10 cellular contexts compared by ENCODE assay signal in genomic region chr6:69974193-69974592, GRCh38.
A peak's percentile ranks its signal among the peaks of the same experiment; 100 is the strongest.
DNase-seq lines count a peak whose midpoint lies in the region; ATAC-seq, FAIRE-seq and TF ChIP-seq lines count a peak whose summit lies in the region.
"Had no signal": no experiment of that assay in that cellular context is flagged by ENCODE, and none has a peak within 500 bp of the region (broad histone marks: within the 10 kb centered on the region; RNA-seq: fewer than 3 reads in every experiment).

No MANE protein-coding gene starts in this region.

- peak; percentile 51; the same call in 1 of the 3 replicates for ATAC-seq in K562
- ATAC-seq in left lung, result peak; percentile 22

- H3K4me1 ChIP-seq in K562 (replicated peaks in 1 of 2; ENCODE audit: control insufficient read depth in 2 of 2, insufficient read depth in 2 of 2, low read length in 2 of 2) (no peaks in the 10 kb centered on the region), left lung (no peaks in the 10 kb centered on the region), ovary (ENCODE audit: insufficient read depth) (no peaks in the 10 kb centered on the region)
- H3K4me1 ChIP-seq: transverse colon had no signal

- TF ChIP-seq EP300 in K562 (IDR thresholded peaks at IDR 0.05; ENCODE audit: low read length), result no peak
- no peak for TF ChIP-seq EP300 in ovary (IDR thresholded peaks at IDR 0.05)

- POLR2A ChIA-PET in K562 (lab: Yijun Ruan, JAX), result interaction anchor here (0.6 kb wide), 1 partner anchor 509 kb away, joined by 3 read pairs; no protein-coding TSS in a partner anchor

- H3K79me2 ChIP-seq in K562 (ENCODE audit: control insufficient read depth, insufficient read depth, low read length), result no peaks in the 10 kb centered on the region

- TF ChIP-seq RAD21 in K562 (CRISPR knock-in tag; conservative IDR thresholded peaks at IDR 0.05 in 1 of 2, IDR thresholded peaks at IDR 0.05 in 1 of 2), result no peak

- no peaks in the 10 kb centered on the region for H4K20me1 ChIP-seq in K562 (replicated peaks; ENCODE audit: control insufficient read depth, insufficient read depth, low read length)

- H3K4me2 ChIP-seq in K562 (ENCODE audit: insufficient read depth, low read length), result no peak overlapping the region

- intact Hi-C loops in K562 (cut with micrococcal nuclease), result no loop called here
- intact Hi-C loops in left lung (cut with DNase I), result no loop called here
- intact Hi-C loops in ovary (cut with DNase I), result no loop called here

- H3K27ac ChIP-seq in K562 (ENCODE audit: extremely low read depth, low read depth, low read length) (no peak overlapping the region), left lung (no peak overlapping the region), WERI-Rb-1 (no peak overlapping the region), ovary (no peak overlapping the region)
- H3K27ac ChIP-seq: transverse colon had no signal

- H3K9me3 ChIP-seq in K562 (replicated peaks; ENCODE audit: control insufficient read depth, insufficient read depth, low read depth, low read length) (no peaks in the 10 kb centered on the region), left lung (no peaks in the 10 kb centered on the region), WERI-Rb-1 (ENCODE audit: severe bottlenecking) (no peaks in the 10 kb centered on the region), ovary (no peaks in the 10 kb centered on the region)
- H3K9me3 ChIP-seq: transverse colon had no signal

- H3K27me3 ChIP-seq in K562 (ENCODE audit: control insufficient read depth in 2 of 2, insufficient read depth in 2 of 2, low read length in 2 of 2), result no peaks in the 10 kb centered on the region
- H3K27me3 ChIP-seq in left lung, result no peaks in the 10 kb centered on the region
- no peaks in the 10 kb centered on the region for H3K27me3 ChIP-seq in WERI-Rb-1 (ENCODE audit: insufficient read depth, low read depth, severe bottlenecking)
- no peaks in the 10 kb centered on the region for H3K27me3 ChIP-seq in ovary
- H3K27me3 ChIP-seq: transverse colon had no signal

- BruUV-seq in K562 (replicated peaks; lab: Mats Ljungman, UMichigan), result no TSS peak

- 0% methylated on average over 2 of the region's 2 CpGs for whole genome bisulfite sequencing in K562 (ENCODE audit: insufficient coverage, low coverage, missing lambda C conversion rate)
- 15 to 32% (median 27%) methylated on average over 2 of the region's 2 CpGs for WGBS in ovary, 3 donors

- CTCF ChIA-PET in K562 (lab: Yijun Ruan, JAX; ENCODE audit: low intra/inter-chr PET ratio), result no interaction called here

- H2AFZ ChIP-seq in K562 (ENCODE audit: low read depth, low read length), result no peak overlapping the region

- no peaks in the 10 kb centered on the region for H3K9me1 ChIP-seq in K562 (ENCODE audit: control insufficient read depth, insufficient read depth, low read length)

- H3K36me3 ChIP-seq in K562 (ENCODE audit: control insufficient read depth, insufficient read depth, low read length), result no peaks in the 10 kb centered on the region
- no peaks in the 10 kb centered on the region for H3K36me3 ChIP-seq in left lung
- no peaks in the 10 kb centered on the region for H3K36me3 ChIP-seq in WERI-Rb-1
- no peaks in the 10 kb centered on the region for H3K36me3 ChIP-seq in ovary
- H3K36me3 ChIP-seq: transverse colon had no signal

- H3K9ac ChIP-seq in K562 (ENCODE audit: insufficient read depth in 1 of 2, low read depth in 2 of 2, low read length in 2 of 2), result no peak overlapping the region

- FAIRE-seq in GM19239 (lab: Jason Lieb, UNC) (peak; percentile 75), K562 (lab: Jason Lieb, UNC) (no peak)

- TF ChIP-seq POLR2A in K562 (conservative IDR thresholded peaks at IDR 0.05) (no peak), ovary (IDR thresholded peaks at IDR 0.05) (no peak)

- H3K4me3 ChIP-seq in K562 (no peak overlapping the region), left lung (no peak overlapping the region), WERI-Rb-1 (ENCODE audit: low read depth, low read length) (no peak overlapping the region), ovary (no peak overlapping the region)
- H3K4me3 ChIP-seq: transverse colon had no signal

- no peak for DNase-seq in GM19239 (ENCODE audit: insufficient read length, low spot score)
- DNase-seq in NCI-H446 (lab: John Stamatoyannopoulos, UW), result peak; percentile 45 to 88
- peak; percentile 11 to 38 (median 18) for DNase-seq in K562 (ENCODE audit: extremely low read depth in 1 of 4, low spot score in 3 of 4)
- DNase-seq in left lung, result no peak
- no peak for DNase-seq in activated CD8-positive, alpha-beta memory T cell treated with anti-CD3 and anti-CD28 coated beads, Interleukin-2, amount 50 U/mL, for 4 hours
- DNase-seq in WERI-Rb-1, result no peak
- no peak for DNase-seq in Ammon's horn (ENCODE audit: low spot score)
- no peak for DNase-seq in ovary
- DNase-seq: activated naive CD8-positive, alpha-beta T cell treated with anti-CD3 and anti-CD28 coated beads, Interleukin-2, amount 10 ng/mL, durations not matched to agents 7 days and 5 days; transverse colon had no signal

- TF ChIP-seq CTCF in K562 (IDR thresholded peaks at IDR 0.05 in 2 of 3, conservative IDR thresholded peaks at IDR 0.05 in 1 of 3; ENCODE audit: insufficient read depth in 2 of 3, low read depth in 1 of 3, low read length in 3 of 3) (no peak), left lung (IDR thresholded peaks at IDR 0.05) (no peak), WERI-Rb-1 (IDR thresholded peaks at IDR 0.05; ENCODE audit: low read depth, low read length) (no peak), ovary (IDR thresholded peaks at IDR 0.05) (no peak)

- in situ Hi-C loops in K562 (cut with MboI), result no loop called here

TF ChIP-seq in K562, 482 proteins besides CTCF, POLR2A, EP300 and RAD21:
- TF ChIP-seq CBFA2T2 (conservative IDR thresholded peaks at IDR 0.05), result 0 out of 2 replicates have a peak, but pooled peaks have one; percentile 10
- no peak for TF ChIP-seq HSF4 (CRISPR knock-in tag; IDR thresholded peaks at IDR 0.05; ENCODE audit: borderline replicate concordance)
- TF ChIP-seq POLR2AphosphoS5 (IDR thresholded peaks at IDR 0.05; ENCODE audit: control insufficient read depth, insufficient read depth, low read depth, low read length), result no peak
- TF ChIP-seq TRIM28 (IDR thresholded peaks at IDR 0.05), result no peak
- no peak for TF ChIP-seq NFE2L1 (tag; IDR thresholded peaks at IDR 0.05; ENCODE audit: borderline replicate concordance, low read depth)
- peak; percentile 53 for TF ChIP-seq CBFA2T3 (IDR thresholded peaks at IDR 0.05)
- peak; percentile 33; the same call in 1 of the 2 replicates for TF ChIP-seq ARID1B (IDR thresholded peaks at IDR 0.05)
- 0 out of 2 replicates have a peak, but pooled peaks have one; percentile 22 for TF ChIP-seq SMARCE1 (IDR thresholded peaks at IDR 0.05)
- no peak for TF ChIP-seq PTBP1 (IDR thresholded peaks at IDR 0.05; ENCODE audit: low read depth, low read length)
- TF ChIP-seq DPF2 (IDR thresholded peaks at IDR 0.05), result 0 out of 2 replicates have a peak, but pooled peaks have one; percentile 26
- TF ChIP-seq KDM1A (IDR thresholded peaks at IDR 0.05), result 0 out of 4 replicates have a peak, but pooled peaks of 1 of the 2 experiments have one; percentile 25
- peak; percentile 30; the same call in 1 of the 2 replicates for TF ChIP-seq TEAD4 (IDR thresholded peaks at IDR 0.05; ENCODE audit: low read length)
- TF ChIP-seq TEAD4 (CRISPR knock-in tag; IDR thresholded peaks at IDR 0.05; ENCODE audit: borderline replicate concordance), result no peak
- no peak for TF ChIP-seq RFX7 (CRISPR knock-in tag; IDR thresholded peaks at IDR 0.05)
- TF ChIP-seq HDAC8 (tag; IDR thresholded peaks at IDR 0.05), result no peak
- 0 out of 2 replicates have a peak, but pooled peaks have one; percentile 20 for TF ChIP-seq JUND (IDR thresholded peaks at IDR 0.05; ENCODE audit: borderline replicate concordance, low read depth, low read length)
- TF ChIP-seq JUND (tag; IDR thresholded peaks at IDR 0.05; ENCODE audit: borderline replicate concordance, low read depth, low read length), result peak; percentile 20; the same call in 1 of the 3 replicates
- TF ChIP-seq CGGBP1 (CRISPR knock-in tag; IDR thresholded peaks at IDR 0.05), result no peak
- no peak for TF ChIP-seq MBD2 (IDR thresholded peaks at IDR 0.05; ENCODE audit: borderline replicate concordance, low read depth)
- peak; percentile 79 for TF ChIP-seq NFIC (IDR thresholded peaks at IDR 0.05)
- no peak for TF ChIP-seq NRF1 (conservative IDR thresholded peaks at IDR 0.05 in 1 of 2, IDR thresholded peaks at IDR 0.05 in 1 of 2)

Comparison
In these comparisons a context has a peak if more than half of its experiments do, and no peak if none do; other contexts are left out.
1. DNase-seq: peak in NCI-H446 (2 of 2) and K562 (4 of 4); none in GM19239 (single experiment), left lung (0 of 2), activated CD8-positive, alpha-beta memory T cell treated with anti-CD3 and anti-CD28 coated beads, Interleukin-2, amount 50 U/mL, for 4 hours (single experiment), WERI-Rb-1 (single experiment), Ammon's horn (single experiment) and ovary (0 of 5).